ENCODE assay signal across 10 cellular contexts in genomic region chr19:3397266-3398022, GRCh38. TPM values are rescaled to one million over a fixed set of nuclear protein-coding genes. Genes with fewer than 3 reads are reported as not detected.
A peak's percentile ranks its signal among the peaks of the same experiment; 100 is the strongest.
DNase-seq lines count a peak whose midpoint lies in the region; ATAC-seq, FAIRE-seq and TF ChIP-seq lines count a peak whose summit lies in the region.
"Had no signal": no experiment of that assay in that cellular context is flagged by ENCODE, and none has a peak within 500 bp of the region (broad histone marks: within the 10 kb centered on the region; RNA-seq: fewer than 3 reads in every experiment).

No MANE protein-coding gene starts in this region.

- in situ Hi-C loops in G401 (cut with HindIII; ENCODE audit: low sequenced_read_pairs): no loop called here
- in situ Hi-C loops in astrocyte of the spinal cord (cut with HindIII; ENCODE audit: low sequenced_read_pairs): no loop called here

- DNase-seq in G401 (ENCODE audit: low spot score): peak; percentile 53
- peak; percentile 18 for DNase-seq in astrocyte of the spinal cord (ENCODE audit: low read depth, low spot score)
- no peak for DNase-seq in keratinocyte (ENCODE audit: low read depth, low spot score)
- peak; percentile 75 for DNase-seq in sciatic nerve (ENCODE audit: low spot score)
- DNase-seq in activated naive CD4-positive, alpha-beta T cell treated with anti-CD3 and anti-CD28 coated beads, Interleukin-2, amount 50 U/mL, for 72 hours (ENCODE audit: low spot score in 2 of 2): no peak
- DNase-seq in NCI-H526 (lab: John Stamatoyannopoulos, UW): no peak
- DNase-seq in NCI-H2107 (lab: John Stamatoyannopoulos, UW): no peak

- no peaks in the 10 kb centered on the region for H3K27me3 ChIP-seq in keratinocyte (ENCODE audit: control insufficient read depth, extremely low read depth, insufficient read depth, low read length)

- ATAC-seq in sciatic nerve: peak; percentile 66
- no peak for ATAC-seq in activated naive CD4-positive, alpha-beta T cell treated with anti-CD3 and anti-CD28 coated beads, Interleukin-2, amount 50 U/mL, for 72 hours
- ATAC-seq in GM21367 (IDR thresholded peaks at IDR 0.05; ENCODE audit: unreplicated experiment): no peak

- H3K79me2 ChIP-seq in keratinocyte (ENCODE audit: control insufficient read depth, insufficient read depth, low read length): peaks cover 63% of the 10 kb centered on the region

- dilution Hi-C loops in keratinocyte (cut with MboI; ENCODE audit: extremely low pct_ligation_motif_present, low sequenced_read_pairs): no loop called here

- H3K27ac ChIP-seq in keratinocyte (ENCODE audit: control insufficient read depth, insufficient read depth, low read length): peak overlapping the region; percentile 52

- H3K9me1 ChIP-seq in keratinocyte (ENCODE audit: control insufficient read depth, extremely low read depth, insufficient read depth, low read length): peaks cover 3% of the 10 kb centered on the region

- no peak overlapping the region for H3K27ac Mint-ChIP-seq in activated naive CD4-positive, alpha-beta T cell treated with anti-CD3 and anti-CD28 coated beads, Interleukin-2, amount 50 U/mL, for 72 hours
- H3K27ac Mint-ChIP-seq: activated naive CD4-positive, alpha-beta T cell treated with anti-CD3 and anti-CD28 coated beads, Interleukin-2, amount 50 U/mL, for 24 hours; T-helper 2 cell treated with Interferon-gamma antibody and Interleukin-4, amounts not matched to agents 5 μg/mL and 100 μg/mL, for 36 hours had no signal

- H3K4me3 ChIP-seq in astrocyte of the spinal cord (ENCODE audit: low read depth, low read length) (no peak overlapping the region), keratinocyte (ENCODE audit: control insufficient read depth in 2 of 3, extremely low read depth in 1 of 3, insufficient read depth in 2 of 3, low read depth in 1 of 3, low read length in 3 of 3) (no peak overlapping the region)

- H3K9me3 ChIP-seq in keratinocyte (ENCODE audit: control insufficient read depth, low read depth, low read length): no peaks in the 10 kb centered on the region

- H3K9ac ChIP-seq in keratinocyte (ENCODE audit: control insufficient read depth, extremely low read depth, insufficient read depth, low read length): no peak overlapping the region

- peak overlapping the region; percentile 13 for H3K4me2 ChIP-seq in keratinocyte (ENCODE audit: control insufficient read depth, extremely low read depth, insufficient read depth, low read depth, low read length)

- no peaks in the 10 kb centered on the region for H3K9me3 Mint-ChIP-seq in activated naive CD4-positive, alpha-beta T cell treated with anti-CD3 and anti-CD28 coated beads, Interleukin-2, amount 50 U/mL, for 72 hours
- H3K9me3 Mint-ChIP-seq: activated naive CD4-positive, alpha-beta T cell treated with anti-CD3 and anti-CD28 coated beads, Interleukin-2, amount 50 U/mL, for 24 hours; T-helper 2 cell treated with Interferon-gamma antibody and Interleukin-4, amounts not matched to agents 5 μg/mL and 100 μg/mL, for 36 hours had no signal

- peaks cover 28% of the 10 kb centered on the region for H3K4me1 ChIP-seq in keratinocyte (ENCODE audit: control insufficient read depth, extremely low read depth, insufficient read depth, low read length)

- no peak for FAIRE-seq in keratinocyte (lab: Jason Lieb, UNC)

- intact Hi-C loops in sciatic nerve (cut with DNase I): no loop called here

- H3K36me3 ChIP-seq in keratinocyte (ENCODE audit: control insufficient read depth in 2 of 2, extremely low read depth in 1 of 2, insufficient read depth in 2 of 2, low read length in 2 of 2): peaks cover 3 to 5% of the 10 kb centered on the region in 2 experiments

- TF ChIP-seq CTCF in astrocyte of the spinal cord (IDR thresholded peaks at IDR 0.05; ENCODE audit: low read depth, low read length) (no peak), keratinocyte (optimal IDR thresholded peaks at IDR 0.05 in 1 of 3, IDR thresholded peaks at IDR 0.05 in 1 of 3, conservative IDR thresholded peaks at IDR 0.05 in 1 of 3; ENCODE audit: extremely low read depth in 1 of 3, insufficient read depth in 2 of 3, low read length in 3 of 3) (no peak)

- no peak overlapping the region for H2AFZ ChIP-seq in keratinocyte (ENCODE audit: control insufficient read depth, low read length)

- H3K36me3 Mint-ChIP-seq in activated naive CD4-positive, alpha-beta T cell treated with anti-CD3 and anti-CD28 coated beads, Interleukin-2, amount 50 U/mL, for 72 hours: no peaks in the 10 kb centered on the region

- no peaks in the 10 kb centered on the region for H4K20me1 ChIP-seq in keratinocyte (ENCODE audit: control insufficient read depth, extremely low read depth, insufficient read depth, low read length)

RNA-seq across cellular contexts. Expression of gene NFIC, which starts 31.1 kb away (rescaled TPM):
- 3.2 and 8.9 TPM in 2 replicates for total RNA-seq in G401 (2014; rRNA removed; shearing (Covaris generic))
- 1.8 to 7.6 TPM (median 2.4 TPM) in 3 replicates for polyA plus RNA-seq in keratinocyte
- polyA plus RNA-seq in keratinocyte (2011; ENCODE audit: low read depth): 31.7 TPM
- 3.3 and 8.9 TPM in 2 replicates for polyA plus RNA-seq in keratinocyte (2011; cell fraction: cytosol; rRNA removed)
- polyA plus RNA-seq in keratinocyte (2011; cell fraction: nucleus; rRNA removed): 15.0 and 19.2 TPM in 2 replicates
- 26.2 and 57.7 TPM in 2 replicates for polyA plus RNA-seq in keratinocyte (2012; ENCODE audit: low replicate concordance)
- polyA minus RNA-seq in keratinocyte: 6.3 to 75.9 TPM (median 7.7 TPM) in 3 replicates
- 18.4 TPM for polyA minus RNA-seq in keratinocyte (2011; cell fraction: cytosol; rRNA and poly(A)+ RNA removed)
- 10.4 and 17.4 TPM in 2 replicates for polyA minus RNA-seq in keratinocyte (2011; cell fraction: nucleus; rRNA and poly(A)+ RNA removed)
- total RNA-seq in sciatic nerve: 178 TPM
- total RNA-seq in activated naive CD4-positive, alpha-beta T cell treated with anti-CD3 and anti-CD28 coated beads, Interleukin-2, amount 50 U/mL, for 72 hours: 10 to 100 TPM; 10.4 to 23.1 TPM

Comparison
In these comparisons a context has a peak if more than half of its experiments do, and no peak if none do; other contexts are left out.
1. DNase-seq: peak in G401 (single experiment), astrocyte of the spinal cord (single experiment) and sciatic nerve (single experiment); none in keratinocyte (single experiment), activated naive CD4-positive, alpha-beta T cell treated with anti-CD3 and anti-CD28 coated beads, Interleukin-2, amount 50 U/mL, for 72 hours (0 of 2), NCI-H526 (0 of 2) and NCI-H2107 (single experiment).